16 cellular contexts compared by ENCODE assay signal in the genomic region with DNA sequence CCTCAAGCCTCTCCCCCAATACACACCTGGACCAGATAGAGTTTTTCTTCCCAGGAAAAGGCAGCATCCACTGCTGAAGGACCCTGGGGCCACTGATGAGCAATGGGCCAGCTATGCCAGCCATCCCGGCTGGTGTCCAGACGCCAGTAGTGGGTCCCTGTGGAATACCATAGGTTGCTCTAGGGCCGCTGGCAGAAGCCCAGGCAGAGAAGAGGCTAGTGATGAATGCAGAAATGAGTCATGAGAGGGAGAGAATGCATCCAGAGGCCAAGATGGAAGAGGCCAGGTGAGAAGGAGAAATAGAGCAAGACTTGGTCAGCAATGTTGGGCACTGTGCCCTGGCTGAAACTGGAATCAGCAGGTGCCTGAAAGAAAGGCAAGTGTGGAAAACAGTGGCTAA. TPM values are rescaled to one million over a fixed set of nuclear protein-coding genes. Genes with fewer than 3 reads are reported as not detected.
DNase-seq lines count a peak whose midpoint lies in the region; ATAC-seq and TF ChIP-seq lines count a peak whose summit lies in the region.
"Had no signal": no experiment of that assay in that cellular context is flagged by ENCODE, and none has a peak within 500 bp of the region (broad histone marks: within the 10 kb centered on the region; RNA-seq: fewer than 3 reads in every experiment).

No MANE protein-coding gene starts in this region.

- H3K27me3 Mint-ChIP-seq in Caco-2 (ENCODE audit: insufficient read depth, unreplicated experiment) = no peaks in the 10 kb centered on the region
- H3K27me3 Mint-ChIP-seq: activated naive CD4-positive, alpha-beta T cell treated with anti-CD3 and anti-CD28 coated beads, Interleukin-2, amount 50 U/mL, for 24 hours had no signal

- no peak overlapping the region for H3K27ac Mint-ChIP-seq in Caco-2 (ENCODE audit: unreplicated experiment)
- H3K27ac Mint-ChIP-seq: activated naive CD4-positive, alpha-beta T cell treated with anti-CD3 and anti-CD28 coated beads, Interleukin-2, amount 50 U/mL, for 24 hours; memory B cell; T-helper 2 cell treated with Interferon-gamma antibody and Interleukin-4, amounts not matched to agents 5 μg/mL and 100 μg/mL, for 36 hours had no signal

- no peak overlapping the region for H2BK5ac ChIP-seq in neuronal stem cell (ENCODE audit: low read length)

- H2AFZ ChIP-seq in neuronal stem cell (ENCODE audit: low read length) = no peak overlapping the region

- no peak overlapping the region for H2BK15ac ChIP-seq in neuronal stem cell (ENCODE audit: low read length)

- no peak overlapping the region for H3K18ac ChIP-seq in neuronal stem cell (ENCODE audit: low read length)

- H3K4me2 ChIP-seq in neuronal stem cell (ENCODE audit: insufficient read depth, low read length, poor library complexity, severe bottlenecking) = no peak overlapping the region

- no peaks in the 10 kb centered on the region for H3K36me3 ChIP-seq in neuronal stem cell (replicated peaks in 1 of 2; ENCODE audit: control insufficient read depth in 2 of 2, insufficient read depth in 2 of 2, low read length in 2 of 2)
- no peaks in the 10 kb centered on the region for H3K36me3 ChIP-seq in Caco-2 (ENCODE audit: control insufficient read depth, insufficient read depth, low read length)
- H3K36me3 ChIP-seq: prostate gland had no signal

- peak overlapping the region; percentile 43 for H2BK120ac ChIP-seq in neuronal stem cell (ENCODE audit: low read depth, low read length)

- H3K27me3 ChIP-seq in neuronal stem cell (ENCODE audit: control insufficient read depth in 3 of 3, insufficient read depth in 3 of 3, low read depth in 1 of 3, low read length in 3 of 3) (peaks cover 0 to 15% (median 0%) of the 10 kb centered on the region in 3 experiments), Caco-2 (replicated peaks; ENCODE audit: control insufficient read depth, insufficient read depth, low read length) (no peaks in the 10 kb centered on the region)

- no peak overlapping the region for H3K27ac ChIP-seq in neuronal stem cell (replicated peaks; ENCODE audit: low read length)
- H3K27ac ChIP-seq: prostate gland had no signal

- H4K8ac ChIP-seq in neuronal stem cell (ENCODE audit: low read depth, low read length) = no peak overlapping the region

- intact Hi-C loops in Caco-2 (cut with micrococcal nuclease; ENCODE audit: unreplicated experiment) = no loop called here

- H3K36me3 Mint-ChIP-seq in Caco-2 (ENCODE audit: insufficient read depth, unreplicated experiment) = no peaks in the 10 kb centered on the region
- H3K36me3 Mint-ChIP-seq: activated naive CD4-positive, alpha-beta T cell treated with anti-CD3 and anti-CD28 coated beads, Interleukin-2, amount 50 U/mL, for 24 hours; memory B cell had no signal

- ATAC-seq in GM18907 (IDR thresholded peaks at IDR 0.05; ENCODE audit: unreplicated experiment) (no peak), HG03354 (IDR thresholded peaks at IDR 0.05; ENCODE audit: poor library complexity, severe bottlenecking, unreplicated experiment) (no peak)
- ATAC-seq: stimulated activated naive CD8-positive, alpha-beta T cell treated with anti-CD3 and anti-CD28 coated beads, Interleukin-15, Interleukin-2, amounts not matched to agents 100 U/mL and 50 U/mL, for 24 hours had no signal

- H2AK5ac ChIP-seq in neuronal stem cell (ENCODE audit: low read depth, low read length) = no peak overlapping the region

- no peak overlapping the region for H3K4ac ChIP-seq in neuronal stem cell (ENCODE audit: low read length)

- H3K4me3 ChIP-seq in cardiac fibroblast (replicated peaks in 1 of 2; ENCODE audit: low read depth in 2 of 2, low read length in 2 of 2) (no peak overlapping the region), neuronal stem cell (ENCODE audit: low read length in 2 of 2) (no peak overlapping the region), Caco-2 (ENCODE audit: low read depth, low read length) (no peak overlapping the region)
- H3K4me3 ChIP-seq: prostate gland had no signal

- H4K91ac ChIP-seq in neuronal stem cell (ENCODE audit: low read depth, low read length, poor library complexity) = no peak overlapping the region

- POLR2A ChIA-PET in Caco-2 (lab: Charles Lee) = no interaction called here

- DNase-seq in ELF-1 (ENCODE audit: low read depth, low spot score) = peak; percentile 26
- DNase-seq in NCI-H2196 treated with DMSO at 0.1 percent for 48 hours (lab: John Stamatoyannopoulos, UW; ENCODE audit: unreplicated experiment) = peak; percentile 56
- peak; percentile 66 to 92 for DNase-seq in cardiac fibroblast (ENCODE audit: low read depth in 2 of 2)
- DNase-seq in neuronal stem cell (ENCODE audit: low spot score) = no peak
- DNase-seq in Caco-2 = no peak
- DNase-seq in activated CD4-positive, alpha-beta T cell treated with anti-CD3 and anti-CD28 coated beads, Interleukin-2, amount 50 U/mL, for 48 hours = no peak
- DNase-seq: dermis blood vessel endothelial cell; NCI-H2171; stimulated activated CD4-positive, alpha-beta T cell treated with anti-CD3 and anti-CD28 coated beads, Interleukin-4, amount 100 ng/mL, for 24 hours; stimulated activated naive CD8-positive, alpha-beta T cell treated with anti-CD3 and anti-CD28 coated beads, Interleukin-15, Interleukin-2, amounts not matched to agents 100 U/mL and 50 U/mL, for 24 hours had no signal

- no peaks in the 10 kb centered on the region for H3K79me1 ChIP-seq in neuronal stem cell (ENCODE audit: low read depth, low read length)

- no peak overlapping the region for H3K23ac ChIP-seq in neuronal stem cell (ENCODE audit: low read depth, low read length, poor library complexity)

- no peaks in the 10 kb centered on the region for H3K9me3 ChIP-seq in neuronal stem cell (replicated peaks in 1 of 2; ENCODE audit: control insufficient read depth in 2 of 2, insufficient read depth in 1 of 2, low read depth in 1 of 2, low read length in 2 of 2)
- no peaks in the 10 kb centered on the region for H3K9me3 ChIP-seq in Caco-2
- H3K9me3 ChIP-seq: prostate gland had no signal

- H2BK12ac ChIP-seq in neuronal stem cell (ENCODE audit: low read length) = no peak overlapping the region

- WGBS in neuronal stem cell (ENCODE audit: extremely low coverage in 2 of 2, insufficient read length in 2 of 2, insufficient replicate concordance in 1 of 2), 2 donors = no CpG with 5 or more reads among the region's 3 CpGs

- no peak overlapping the region for H3K14ac ChIP-seq in neuronal stem cell (ENCODE audit: low read length)

- H3K4me1 ChIP-seq in neuronal stem cell (ENCODE audit: control insufficient read depth in 2 of 2, insufficient read depth in 1 of 2, low read depth in 1 of 2, low read length in 2 of 2) = peaks cover 0 to 4% of the 10 kb centered on the region in 2 donors
- H3K4me1 ChIP-seq in Caco-2 = peaks cover 20% of the 10 kb centered on the region
- H3K4me1 ChIP-seq: prostate gland had no signal

- BruUV-seq in Caco-2 (replicated peaks; lab: Mats Ljungman, UMichigan) = no TSS peak

- H3K4me3 Mint-ChIP-seq in Caco-2 (ENCODE audit: unreplicated experiment) = no peak overlapping the region
- H3K4me3 Mint-ChIP-seq: activated naive CD4-positive, alpha-beta T cell treated with anti-CD3 and anti-CD28 coated beads, Interleukin-2, amount 50 U/mL, for 24 hours; memory B cell; T-helper 2 cell treated with Interferon-gamma antibody and Interleukin-4, amounts not matched to agents 5 μg/mL and 100 μg/mL, for 36 hours had no signal

- no peak overlapping the region for H3K9ac ChIP-seq in neuronal stem cell (ENCODE audit: low read depth, low read length, poor library complexity)

- CTCF ChIA-PET in Caco-2 (lab: Charles Lee) = interaction anchor here (2.6 kb wide), 1 partner anchor 53 kb away, joined by 14 read pairs; no protein-coding TSS in a partner anchor

- H3K9me3 Mint-ChIP-seq in Caco-2 (ENCODE audit: unreplicated experiment) = no peaks in the 10 kb centered on the region
- H3K9me3 Mint-ChIP-seq: activated naive CD4-positive, alpha-beta T cell treated with anti-CD3 and anti-CD28 coated beads, Interleukin-2, amount 50 U/mL, for 24 hours; memory B cell; T-helper 2 cell treated with Interferon-gamma antibody and Interleukin-4, amounts not matched to agents 5 μg/mL and 100 μg/mL, for 36 hours had no signal

- H3K4me1 Mint-ChIP-seq in Caco-2 (ENCODE audit: low read depth, unreplicated experiment) = peaks cover 31% of the 10 kb centered on the region

- no peak for TF ChIP-seq CTCF in cardiac fibroblast (IDR thresholded peaks at IDR 0.05; ENCODE audit: low read depth, low read length)
- TF ChIP-seq CTCF in Caco-2 (IDR thresholded peaks at IDR 0.05; ENCODE audit: insufficient read depth in 1 of 2, low read depth in 1 of 2, low read length in 1 of 2, severe bottlenecking in 1 of 2, unreplicated experiment in 1 of 2) = no peak

RNA-seq across cellular contexts. Expression of a gene that starts 8.9 kb away (rescaled TPM):
- 0.84 TPM for polyA plus RNA-seq in neuronal stem cell (2013, experiment 1 of 2)
- polyA plus RNA-seq in neuronal stem cell (2013, experiment 2 of 2) = 0.71 TPM
- total RNA-seq in Caco-2 (2022) = 10.7 and 10.9 TPM in 2 replicates

RNA-seq across cellular contexts. Expression of a gene that starts 13.0 kb away (rescaled TPM):
- polyA plus RNA-seq in neuronal stem cell (2013, experiment 1 of 2) = 47.1 TPM
- polyA plus RNA-seq in neuronal stem cell (2013, experiment 2 of 2) = 45.6 TPM
- 37.8 and 39.0 TPM in 2 replicates for total RNA-seq in Caco-2 (2022)

RNA-seq across cellular contexts. Expression of a gene that starts 41.6 kb away (rescaled TPM):
- 8.1 TPM for polyA plus RNA-seq in neuronal stem cell (2013, experiment 1 of 2)
- 7.8 TPM for polyA plus RNA-seq in neuronal stem cell (2013, experiment 2 of 2)
- 38.6 and 41.9 TPM in 2 replicates for total RNA-seq in Caco-2 (2022)

RNA-seq across cellular contexts. Expression of a gene that starts 41.9 kb away (rescaled TPM):
- polyA plus RNA-seq in neuronal stem cell (2013, experiment 1 of 2) = 11.0 TPM
- polyA plus RNA-seq in neuronal stem cell (2013, experiment 2 of 2) = 10.0 TPM
- 28.0 and 33.4 TPM in 2 replicates for total RNA-seq in Caco-2 (2022)

RNA-seq across cellular contexts. Expression of a gene that starts 49.3 kb away (rescaled TPM):
- 29.5 TPM for polyA plus RNA-seq in neuronal stem cell (2013, experiment 1 of 2)
- polyA plus RNA-seq in neuronal stem cell (2013, experiment 2 of 2) = 27.5 TPM
- 94.6 and 100 TPM in 2 replicates for total RNA-seq in Caco-2 (2022)

Comparison
In these comparisons a context has a peak if more than half of its experiments do, and no peak if none do; other contexts are left out.
1. DNase-seq: peak in ELF-1 (single experiment), NCI-H2196 treated with DMSO at 0.1 percent for 48 hours (single experiment) and cardiac fibroblast (2 of 2); none in neuronal stem cell (single experiment), Caco-2 (0 of 2) and activated CD4-positive, alpha-beta T cell treated with anti-CD3 and anti-CD28 coated beads, Interleukin-2, amount 50 U/mL, for 48 hours (0 of 2).